ENCODE assay signal across 17 cellular contexts in genomic region chr9:107330420-107330819, GRCh38. TPM values are rescaled to one million over a fixed set of nuclear protein-coding genes. Genes with fewer than 3 reads are reported as not detected.
DNase-seq lines count a peak whose midpoint lies in the region; ATAC-seq, FAIRE-seq and TF ChIP-seq lines count a peak whose summit lies in the region.
"Had no signal": no experiment of that assay in that cellular context is flagged by ENCODE, and none has a peak within 500 bp of the region (broad histone marks: within the 10 kb centered on the region; RNA-seq: fewer than 3 reads in every experiment).

No MANE protein-coding gene starts in this region.

- H3K27me3 ChIP-seq in endothelial cell of umbilical vein (ENCODE audit: control insufficient read depth in 2 of 2, insufficient read depth in 2 of 2, low read length in 2 of 2) = no peaks in the 10 kb centered on the region
- no peaks in the 10 kb centered on the region for H3K27me3 ChIP-seq in naive thymus-derived CD4-positive, alpha-beta T cell (ENCODE audit: control insufficient read depth in 2 of 2, insufficient read depth in 2 of 2, low read length in 2 of 2)

- H3K36me3 ChIP-seq in SK-N-MC (ENCODE audit: insufficient read depth, low read length) (peaks cover 93% of the 10 kb centered on the region), endothelial cell of umbilical vein (ENCODE audit: control insufficient read depth in 2 of 2, extremely low read depth in 1 of 2, insufficient read depth in 2 of 2, low read length in 2 of 2) (peaks cover 12 to 22% of the 10 kb centered on the region in 2 experiments)
- peaks cover 6 to 62% (median 11%) of the 10 kb centered on the region in 3 experiments for H3K36me3 ChIP-seq in naive thymus-derived CD4-positive, alpha-beta T cell (ENCODE audit: control insufficient read depth in 2 of 3, insufficient read depth in 3 of 3, low read length in 3 of 3)

- no peaks in the 10 kb centered on the region for H3K4me1 Mint-ChIP-seq in activated T-cell treated with anti-CD3 and anti-CD28 coated beads, Interleukin-2, amount 50 U/mL, for 72 hours (ENCODE audit: low read depth)
- peaks cover 4% of the 10 kb centered on the region for H3K4me1 Mint-ChIP-seq in activated T-cell treated with anti-CD3 and anti-CD28 coated beads, Interleukin-2, amount 50 U/mL, for 4 hours (ENCODE audit: low read depth)
- peaks cover 0 to 20% (median 7%) of the 10 kb centered on the region in 7 donors for H3K4me1 Mint-ChIP-seq in naive thymus-derived CD4-positive, alpha-beta T cell
- H3K4me1 Mint-ChIP-seq: B cell had no signal

- H4K20me1 ChIP-seq in endothelial cell of umbilical vein (replicated peaks; ENCODE audit: control insufficient read depth, extremely low read depth, insufficient read depth, low read length) = peaks cover 3% of the 10 kb centered on the region

- no peaks in the 10 kb centered on the region for H3K27me3 Mint-ChIP-seq in activated T-cell treated with anti-CD3 and anti-CD28 coated beads, Interleukin-2, amount 50 U/mL, for 72 hours (ENCODE audit: low read depth)
- no peaks in the 10 kb centered on the region for H3K27me3 Mint-ChIP-seq in activated T-cell treated with anti-CD3 and anti-CD28 coated beads, Interleukin-2, amount 50 U/mL, for 4 hours (ENCODE audit: low read depth)
- no peaks in the 10 kb centered on the region for H3K27me3 Mint-ChIP-seq in naive thymus-derived CD4-positive, alpha-beta T cell
- H3K27me3 Mint-ChIP-seq: B cell; CD4-positive, alpha-beta T cell had no signal

- H3K27ac ChIP-seq in SK-N-MC (peak overlapping the region; percentile 54; the same call in 1 of the 2 replicates), endothelial cell of umbilical vein (ENCODE audit: insufficient read depth, low read depth, low read length) (no peak overlapping the region)
- H3K27ac ChIP-seq in naive thymus-derived CD4-positive, alpha-beta T cell (ENCODE audit: low read depth, low read length) = no peak overlapping the region

- TF ChIP-seq POLR2A in H54 (IDR thresholded peaks at IDR 0.05; ENCODE audit: low read depth, low read length) = no peak
- TF ChIP-seq POLR2A in endothelial cell of umbilical vein (IDR thresholded peaks at IDR 0.05; ENCODE audit: low read depth, low read length) = no peak

- POLR2A ChIA-PET in endothelial cell of umbilical vein (lab: Charles Lee) = no interaction called here
- POLR2A ChIA-PET in naive thymus-derived CD4-positive, alpha-beta T cell (lab: Charles Lee) = no interaction called here

- FAIRE-seq in H54 (lab: Jason Lieb, UNC) (peak; percentile 62), endothelial cell of umbilical vein (lab: Jason Lieb, UNC) (peak; percentile 8)
- FAIRE-seq: GM12891 had no signal

- peak overlapping the region; percentile 75 for H3K27ac Mint-ChIP-seq in activated T-cell treated with anti-CD3 and anti-CD28 coated beads, Interleukin-2, amount 50 U/mL, for 72 hours
- H3K27ac Mint-ChIP-seq in naive thymus-derived CD4-positive, alpha-beta T cell = peak overlapping the region in 2 of 9 donors; percentile 8 to 63
- H3K27ac Mint-ChIP-seq: B cell; CD4-positive, alpha-beta T cell; HFFc6 had no signal

- no peaks in the 10 kb centered on the region for H3K9me1 ChIP-seq in endothelial cell of umbilical vein (replicated peaks; ENCODE audit: control insufficient read depth, extremely low read depth, insufficient read depth, low read length)

- H3K4me3 ChIP-seq in SK-N-MC (no peak overlapping the region), endothelial cell of umbilical vein (replicated peaks in 1 of 3; ENCODE audit: insufficient read depth in 1 of 3, low read depth in 1 of 3, low read length in 3 of 3) (no peak overlapping the region)
- H3K4me3 ChIP-seq in naive thymus-derived CD4-positive, alpha-beta T cell (ENCODE audit: low read length) = no peak overlapping the region
- H3K4me3 ChIP-seq: HAP-1 had no signal

- H3K4me3 Mint-ChIP-seq in activated T-cell treated with anti-CD3 and anti-CD28 coated beads, Interleukin-2, amount 50 U/mL, for 72 hours = no peak overlapping the region
- H3K4me3 Mint-ChIP-seq in activated T-cell treated with anti-CD3 and anti-CD28 coated beads, Interleukin-2, amount 50 U/mL, for 4 hours = no peak overlapping the region
- no peak overlapping the region for H3K4me3 Mint-ChIP-seq in naive thymus-derived CD4-positive, alpha-beta T cell
- H3K4me3 Mint-ChIP-seq: B cell; CD4-positive, alpha-beta T cell; HFFc6 had no signal

- BruUV-seq in endothelial cell of umbilical vein (replicated peaks; lab: Mats Ljungman, UMichigan) = TSS peak; percentile 39

- peaks cover 24% of the 10 kb centered on the region for H3K79me2 ChIP-seq in endothelial cell of umbilical vein (ENCODE audit: control insufficient read depth, insufficient read depth, low read length)

- no peak overlapping the region for H2AFZ ChIP-seq in endothelial cell of umbilical vein (ENCODE audit: low read depth, low read length)

- peaks cover 9 to 48% of the 10 kb centered on the region in 2 donors for H3K36me3 Mint-ChIP-seq in activated T-cell treated with anti-CD3 and anti-CD28 coated beads, Interleukin-2, amount 50 U/mL, for 72 hours (ENCODE audit: insufficient read depth in 2 of 2)
- H3K36me3 Mint-ChIP-seq in activated T-cell treated with anti-CD3 and anti-CD28 coated beads, Interleukin-2, amount 50 U/mL, for 4 hours (ENCODE audit: insufficient read depth) = peaks cover 61% of the 10 kb centered on the region
- H3K36me3 Mint-ChIP-seq in naive thymus-derived CD4-positive, alpha-beta T cell = peaks cover 10 to 81% (median 50%) of the 10 kb centered on the region in 5 donors

- H3K4me2 ChIP-seq in endothelial cell of umbilical vein (ENCODE audit: insufficient read depth, low read length) = no peak overlapping the region

- H3K4me1 ChIP-seq in endothelial cell of umbilical vein (ENCODE audit: control insufficient read depth, extremely low read depth, insufficient read depth, low read length) = no peaks in the 10 kb centered on the region
- H3K4me1 ChIP-seq in naive thymus-derived CD4-positive, alpha-beta T cell (ENCODE audit: control insufficient read depth in 2 of 2, insufficient read depth in 2 of 2, low read length in 2 of 2) = no peaks in the 10 kb centered on the region
- H3K4me1 ChIP-seq: HAP-1 had no signal

- H3K9me3 Mint-ChIP-seq in activated T-cell treated with anti-CD3 and anti-CD28 coated beads, Interleukin-2, amount 50 U/mL, for 72 hours = peaks cover 2 to 3% of the 10 kb centered on the region in 2 donors
- H3K9me3 Mint-ChIP-seq in activated T-cell treated with anti-CD3 and anti-CD28 coated beads, Interleukin-2, amount 50 U/mL, for 4 hours = peaks cover 7% of the 10 kb centered on the region
- peaks cover 0 to 7% (median 0%) of the 10 kb centered on the region in 11 donors for H3K9me3 Mint-ChIP-seq in naive thymus-derived CD4-positive, alpha-beta T cell
- H3K9me3 Mint-ChIP-seq: CD4-positive, alpha-beta T cell had no signal

- CTCF ChIA-PET in endothelial cell of umbilical vein (lab: Charles Lee) = no interaction called here
- CTCF ChIA-PET in naive thymus-derived CD4-positive, alpha-beta T cell (lab: Charles Lee) = no interaction called here

- intact Hi-C loops in endothelial cell of umbilical vein (cut with micrococcal nuclease) = no loop called here
- intact Hi-C loops in naive thymus-derived CD4-positive, alpha-beta T cell (cut with micrococcal nuclease) = no loop called here

- no peak for TF ChIP-seq CTCF in endothelial cell of umbilical vein (IDR thresholded peaks at IDR 0.05; ENCODE audit: extremely low read depth in 1 of 2, insufficient read depth in 1 of 2, low read depth in 1 of 2, low read length in 2 of 2)

- dilution Hi-C loops in endothelial cell of umbilical vein (cut with MboI; ENCODE audit: extremely low pct_ligation_motif_present, low sequenced_read_pairs) = no loop called here

- DNase-seq in activated T-cell treated with anti-CD3 and anti-CD28 coated beads, Interleukin-2, amount 50 U/mL, for 72 hours = no peak
- no peak for DNase-seq in activated T-cell treated with anti-CD3 and anti-CD28 coated beads, Interleukin-2, amount 50 U/mL, for 4 hours
- DNase-seq in H54 (ENCODE audit: insufficient read length, low spot score) (no peak), SK-N-MC (ENCODE audit: low read depth, low spot score) (no peak), endothelial cell of umbilical vein (ENCODE audit: low read depth, low spot score) (no peak), SHP77 treated with DMSO at 0.1 percent for 48 hours (lab: John Stamatoyannopoulos, UW) (no peak)
- no peak for DNase-seq in naive thymus-derived CD4-positive, alpha-beta T cell
- DNase-seq: 8988T; C1 segment of cervical spinal cord; CD4-positive, alpha-beta T cell; DMS79; GOT3; HFFc6 had no signal

- H3K9ac ChIP-seq in SK-N-MC (ENCODE audit: insufficient read length) (no peak overlapping the region), endothelial cell of umbilical vein (replicated peaks; ENCODE audit: extremely low read depth, insufficient read depth, low read length) (no peak overlapping the region)

- no peak for ATAC-seq in activated T-cell treated with anti-CD3 and anti-CD28 coated beads, Interleukin-2, amount 50 U/mL, for 72 hours (replicated peaks in 1 of 2)
- no peak for ATAC-seq in activated T-cell treated with anti-CD3 and anti-CD28 coated beads, Interleukin-2, amount 50 U/mL, for 4 hours
- no peak for ATAC-seq in GM19324 (IDR thresholded peaks at IDR 0.05; ENCODE audit: low FRiP score, unreplicated experiment)
- no peak for ATAC-seq in naive thymus-derived CD4-positive, alpha-beta T cell

- H3K9me3 ChIP-seq in SK-N-MC (ENCODE audit: low read depth, low read length) (peaks cover 6% of the 10 kb centered on the region; the same call in 1 of the 2 replicates), endothelial cell of umbilical vein (replicated peaks; ENCODE audit: control insufficient read depth, insufficient read depth, low read length) (no peaks in the 10 kb centered on the region)
- H3K9me3 ChIP-seq in naive thymus-derived CD4-positive, alpha-beta T cell (ENCODE audit: control insufficient read depth in 2 of 3, low read length in 3 of 3) = no peaks in the 10 kb centered on the region
- H3K9me3 ChIP-seq: HAP-1 had no signal

RNA-seq across cellular contexts. Expression of gene RAD23B, which starts 47.3 kb away (rescaled TPM):
- total RNA-seq in activated T-cell treated with anti-CD3 and anti-CD28 coated beads, Interleukin-2, amount 50 U/mL, for 72 hours = 100 to 1,000 TPM in 1 of 2 donors, 10 to 100 TPM in 1; 88.7 to 112 TPM
- 100 to 1,000 TPM; 168 to 208 (median 185) TPM for total RNA-seq in activated T-cell treated with anti-CD3 and anti-CD28 coated beads, Interleukin-2, amount 50 U/mL, for 4 hours
- 100 and 102 TPM in 2 replicates for total RNA-seq in endothelial cell of umbilical vein
- polyA plus RNA-seq in endothelial cell of umbilical vein = 49.6 and 63.8 TPM in 2 replicates
- polyA plus RNA-seq in endothelial cell of umbilical vein (2011; cell fraction: cytosol; rRNA removed) = 87.9 and 113 TPM in 2 replicates
- polyA plus RNA-seq in endothelial cell of umbilical vein (2011; cell fraction: nucleus; rRNA removed) = 39.4 and 43.7 TPM in 2 replicates
- polyA plus RNA-seq in endothelial cell of umbilical vein (2012) = 64.4 and 92.0 TPM in 2 replicates
- 73.9 and 101 TPM in 2 replicates for polyA minus RNA-seq in endothelial cell of umbilical vein
- 132 TPM for polyA minus RNA-seq in endothelial cell of umbilical vein (2011; cell fraction: cytosol; rRNA and poly(A)+ RNA removed)
- 36.1 and 40.6 TPM in 2 replicates for polyA minus RNA-seq in endothelial cell of umbilical vein (2011; cell fraction: nucleus; rRNA and poly(A)+ RNA removed)
- 100 to 1,000 TPM in 1 of 5 experiments, 10 to 100 TPM in 4; 48.7 to 102 (median 55.6) TPM for total RNA-seq in naive thymus-derived CD4-positive, alpha-beta T cell
- polyA plus RNA-seq in naive thymus-derived CD4-positive, alpha-beta T cell = 10 to 100 TPM in 1 of 2 donors, 1 to 10 TPM in 1; 8.9 to 15.1 TPM
